Comparison of ENCODE assay signal across 8 cellular contexts in genomic region chr9:129109504-129109903, GRCh38. TPM values are rescaled to one million over a fixed set of nuclear protein-coding genes. Genes with fewer than 3 reads are reported as not detected.
DNase-seq lines count a peak whose midpoint lies in the region; ATAC-seq and TF ChIP-seq lines count a peak whose summit lies in the region.

No MANE protein-coding gene starts in this region.

- CTCF ChIA-PET in WTC11 (lab: Charles Lee) = interaction anchor here (0.9 to 2.5 kb wide), 9 partner anchors 9 to 516 kb away, joined by 3 to 13 read pairs (median 4); partner anchors contain the start of genes NTMT1 and SH3GLB2

- POLR2A ChIA-PET in WTC11 (lab: Charles Lee) = interaction anchor here (0.5 to 1.6 kb wide), 2 partner anchors 17 to 105 kb away, joined by 3 read pairs; no protein-coding TSS in a partner anchor

- TF ChIP-seq CTCF in WTC11 (IDR thresholded peaks at IDR 0.05) = no peak
- peak; percentile 6 for TF ChIP-seq CTCF in fibroblast of the aortic adventitia (IDR thresholded peaks at IDR 0.05; ENCODE audit: insufficient read depth, low read length)

- peak; percentile 57 for DNase-seq in activated CD4-positive, alpha-beta T cell treated with anti-CD3 and anti-CD28 coated beads for 48 hours
- DNase-seq in activated CD4-positive, alpha-beta T cell treated with anti-CD3 and anti-CD28 coated beads for 4 hours = no peak
- DNase-seq in WTC11 (ENCODE audit: low spot score) (peak; percentile 35), fibroblast of the aortic adventitia (ENCODE audit: low read depth) (peak; percentile 20), sciatic nerve (ENCODE audit: low spot score) (no peak), amniotic stem cell (lab: John Stamatoyannopoulos, UW) (no peak)

- no peaks in the 10 kb centered on the region for H3K9me3 Mint-ChIP-seq in WTC11

- H3K36me3 Mint-ChIP-seq in WTC11 = no peaks in the 10 kb centered on the region

- ATAC-seq in WTC11 (peak; percentile 5), sciatic nerve (peak; percentile 27), HG02798 (IDR thresholded peaks at IDR 0.05; ENCODE audit: poor library complexity, unreplicated experiment) (no peak), HG02870 (IDR thresholded peaks at IDR 0.05; ENCODE audit: unreplicated experiment) (no peak)

- peaks cover 19% of the 10 kb centered on the region for H3K4me1 Mint-ChIP-seq in WTC11

- no peak overlapping the region for H3K27ac Mint-ChIP-seq in WTC11

- intact Hi-C loops in sciatic nerve (cut with DNase I) = no loop called here

- H3K4me3 ChIP-seq in fibroblast of the aortic adventitia (ENCODE audit: low read depth, low read length) = peak overlapping the region; percentile 80

- peaks cover 17% of the 10 kb centered on the region for H3K27me3 Mint-ChIP-seq in WTC11 (ENCODE audit: low read depth)

- H3K4me3 Mint-ChIP-seq in WTC11 = peak overlapping the region; percentile 65

TF ChIP-seq in WTC11, 78 proteins besides CTCF, POLR2A, EP300 and RAD21 (continues in another document):
- TF ChIP-seq CDX4 (CRISPR knock-in tag; IDR thresholded peaks at IDR 0.05; ENCODE audit: borderline replicate concordance) = no peak
- TF ChIP-seq E2F4 (CRISPR knock-in tag; IDR thresholded peaks at IDR 0.05; ENCODE audit: borderline replicate concordance, low read depth) = no peak
- no peak for TF ChIP-seq ATF6 (CRISPR knock-in tag; IDR thresholded peaks at IDR 0.05)
- no peak for TF ChIP-seq RELA (CRISPR knock-in tag; IDR thresholded peaks at IDR 0.05; ENCODE audit: borderline replicate concordance)
- TF ChIP-seq GRHL2 (CRISPR knock-in tag; IDR thresholded peaks at IDR 0.05; ENCODE audit: insufficient replicate concordance, severe bottlenecking) = no peak
- no peak for TF ChIP-seq USF2 (CRISPR knock-in tag; IDR thresholded peaks at IDR 0.05)
- TF ChIP-seq KAT7 (CRISPR knock-in tag; IDR thresholded peaks at IDR 0.05; ENCODE audit: borderline replicate concordance) = no peak
- TF ChIP-seq JUN (CRISPR knock-in tag; IDR thresholded peaks at IDR 0.05) = no peak
- TF ChIP-seq IRF2 (CRISPR knock-in tag; IDR thresholded peaks at IDR 0.05; ENCODE audit: borderline replicate concordance, low read depth) = no peak
- no peak for TF ChIP-seq USF1 (CRISPR knock-in tag; IDR thresholded peaks at IDR 0.05)
- TF ChIP-seq CREB1 (CRISPR knock-in tag; IDR thresholded peaks at IDR 0.05) = no peak
- no peak for TF ChIP-seq ARID4B (CRISPR knock-in tag; IDR thresholded peaks at IDR 0.05; ENCODE audit: borderline replicate concordance)
- TF ChIP-seq ZSCAN18 (CRISPR knock-in tag; IDR thresholded peaks at IDR 0.05) = no peak

RNA-seq across cellular contexts. Expression of gene CRAT, which starts 1.1 kb away (rescaled TPM):
- total RNA-seq in WTC11 (2021) = 17.2 to 19.1 TPM (median 17.5 TPM) in 3 replicates
- total RNA-seq in fibroblast of the aortic adventitia (ENCODE audit: low replicate concordance) = 21.3 and 66.0 TPM in 2 replicates
- 37.4 TPM for total RNA-seq in sciatic nerve

RNA-seq across cellular contexts. Expression of gene PTPA, which starts 1.7 kb away (rescaled TPM):
- total RNA-seq in WTC11 (2021) (181 to 186 TPM (median 186 TPM) in 3 replicates), fibroblast of the aortic adventitia (ENCODE audit: low replicate concordance) (48.2 and 91.5 TPM in 2 replicates), sciatic nerve (78.2 TPM)

RNA-seq across cellular contexts. Expression of gene DOLPP1, which starts 28.6 kb away (rescaled TPM):
- 30.4 to 35.6 TPM (median 32.7 TPM) in 3 replicates for total RNA-seq in WTC11 (2021)
- 7.8 and 12.4 TPM in 2 replicates for total RNA-seq in fibroblast of the aortic adventitia (ENCODE audit: low replicate concordance)
- total RNA-seq in sciatic nerve = 10.3 TPM

Comparison
In these comparisons a context has a peak if more than half of its experiments do, and no peak if none do; other contexts are left out.
1. DNase-seq: peak in activated CD4-positive, alpha-beta T cell treated with anti-CD3 and anti-CD28 coated beads for 48 hours (single experiment), WTC11 (single experiment) and fibroblast of the aortic adventitia (single experiment); none in activated CD4-positive, alpha-beta T cell treated with anti-CD3 and anti-CD28 coated beads for 4 hours (0 of 2), sciatic nerve (single experiment) and amniotic stem cell (single experiment).
2. ATAC-seq: peak in WTC11 (single experiment) and sciatic nerve (single experiment); none in HG02798 (single experiment) and HG02870 (single experiment).